8 cellular contexts compared by ENCODE assay signal in genomic region chr10:32445036-32445435, GRCh38. TPM values are rescaled to one million over a fixed set of nuclear protein-coding genes. Genes with fewer than 3 reads are reported as not detected.
A peak's percentile ranks its signal among the peaks of the same experiment; 100 is the strongest.
DNase-seq lines count a peak whose midpoint lies in the region; ATAC-seq and TF ChIP-seq lines count a peak whose summit lies in the region.

No MANE protein-coding gene starts in this region.

- peak overlapping the region in 3 of 4 donors; percentile 68 to 75 (median 72) for H3K4me3 ChIP-seq in esophagus squamous epithelium
- peak overlapping the region in 2 of 3 donors; percentile 86 to 92 for H3K4me3 ChIP-seq in skeletal muscle tissue (ENCODE audit: low read length in 3 of 3)

- H3K4me1 ChIP-seq in esophagus squamous epithelium = peaks cover 0 to 20% (median 8%) of the 10 kb centered on the region in 3 donors
- H3K4me1 ChIP-seq in skeletal muscle tissue (ENCODE audit: control insufficient read depth in 3 of 3, insufficient read depth in 3 of 3, low read length in 3 of 3) = peaks cover 0 to 5% (median 0%) of the 10 kb centered on the region in 3 donors

- no peak for ATAC-seq in HG03457 (IDR thresholded peaks at IDR 0.05; ENCODE audit: unreplicated experiment)

- WGBS in esophagus squamous epithelium, 2 donors = 95 to 100% methylated on average over 1 to 3 of the region's 4 CpGs

- H3K9me3 ChIP-seq in esophagus squamous epithelium (no peaks in the 10 kb centered on the region), skeletal muscle tissue (ENCODE audit: control insufficient read depth in 3 of 3, low read length in 3 of 3) (no peaks in the 10 kb centered on the region)

- no peaks in the 10 kb centered on the region for H3K27me3 ChIP-seq in esophagus squamous epithelium
- no peaks in the 10 kb centered on the region for H3K27me3 ChIP-seq in skeletal muscle tissue (ENCODE audit: control insufficient read depth in 3 of 3, insufficient read depth in 3 of 3, low read length in 3 of 3)

- peak; percentile 9 for DNase-seq in NCI-H146 (lab: John Stamatoyannopoulos, UW)
- DNase-seq in NCI-H146 treated with DMSO at 0.1 percent for 48 hours (lab: John Stamatoyannopoulos, UW; ENCODE audit: unreplicated experiment) = no peak
- peak; percentile 63 for DNase-seq in RKO (ENCODE audit: low spot score)
- no peak for DNase-seq in esophagus squamous epithelium (lab: John Stamatoyannopoulos, UW)
- DNase-seq in A172 (ENCODE audit: low spot score) = no peak
- DNase-seq in ecto neural progenitor cell (ENCODE audit: low spot score) = no peak

- H3K36me3 ChIP-seq in esophagus squamous epithelium = no peaks in the 10 kb centered on the region
- no peaks in the 10 kb centered on the region for H3K36me3 ChIP-seq in skeletal muscle tissue (ENCODE audit: control insufficient read depth in 3 of 3, insufficient read depth in 3 of 3, low read length in 3 of 3)

- no peak overlapping the region for H3K9ac ChIP-seq in skeletal muscle tissue (ENCODE audit: low read depth in 1 of 3, low read length in 3 of 3)

- intact Hi-C loops in esophagus squamous epithelium (cut with DNase I) = no loop called here

- H3K27ac ChIP-seq in esophagus squamous epithelium (peak overlapping the region in 2 of 4 donors; percentile 95 to 98), skeletal muscle tissue (ENCODE audit: low read depth, low read length) (peak overlapping the region; percentile 94)

- no peak for TF ChIP-seq POLR2A in esophagus squamous epithelium (IDR thresholded peaks at IDR 0.05)

- no peak for TF ChIP-seq CTCF in esophagus squamous epithelium (IDR thresholded peaks at IDR 0.05)

RNA-seq across cellular contexts. Expression of gene CCDC7, which starts 0.9 kb away (rescaled TPM):
- 10 to 100 TPM in 2 of 4 donors, 1 to 10 TPM in 2; 1.9 to 31.3 (median 9.1) TPM for total RNA-seq in esophagus squamous epithelium
- total RNA-seq in skeletal muscle tissue = 71.5 TPM
- 7.4 and 17.5 TPM in 2 replicates for total RNA-seq in A172 (2014; rRNA removed; shearing (Covaris generic))

Comparison
In these comparisons a context has a peak if more than half of its experiments do, and no peak if none do; other contexts are left out.
1. DNase-seq: peak in NCI-H146 (single experiment) and RKO (single experiment); none in NCI-H146 treated with DMSO at 0.1 percent for 48 hours (single experiment), esophagus squamous epithelium (single experiment), A172 (single experiment) and ecto neural progenitor cell (single experiment).